In the genomic region with DNA sequence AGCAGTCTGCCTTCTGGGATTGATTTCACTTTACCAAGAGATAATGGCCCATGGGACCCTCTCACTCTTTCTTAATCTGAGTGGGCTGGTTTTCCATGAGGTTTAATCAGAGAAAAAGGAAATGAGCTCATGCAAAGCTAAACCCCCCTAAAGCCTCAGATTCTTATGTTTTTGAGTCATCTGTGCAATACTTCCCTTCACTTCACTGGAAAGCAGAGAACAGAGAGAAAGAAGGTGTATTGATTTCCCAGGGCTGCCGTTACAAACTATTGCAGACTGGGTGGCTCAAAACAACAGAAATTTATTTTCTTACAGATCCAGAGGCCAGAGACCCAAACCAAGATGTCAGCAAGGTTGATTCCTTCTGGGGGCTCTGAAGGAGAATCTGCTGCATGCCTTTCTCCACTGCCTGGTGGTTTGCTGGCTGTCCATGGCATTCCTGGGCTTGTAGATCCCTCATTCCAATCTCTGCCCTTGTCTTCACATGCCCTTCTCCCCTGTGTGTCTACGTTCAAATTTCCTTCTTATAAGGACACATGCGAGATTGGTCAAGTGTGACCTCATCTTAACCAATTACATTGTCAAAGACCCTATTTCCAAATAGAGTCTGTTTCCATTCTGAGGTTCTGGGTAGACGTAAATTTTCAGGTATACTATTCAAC, we compare ENCODE assay signal across 13 cellular contexts.
DNase-seq lines count a peak whose midpoint lies in the region; ATAC-seq and FAIRE-seq lines count a peak whose summit lies in the region.
"Had no signal": no experiment of that assay in that cellular context is flagged by ENCODE, and none has a peak within 500 bp of the region (broad histone marks: within the 10 kb centered on the region; RNA-seq: fewer than 3 reads in every experiment).

No MANE protein-coding gene starts in this region.

- ATAC-seq in left ventricle myocardium superior = no peak
- ATAC-seq: Panc1 had no signal

- H3K27me3 ChIP-seq in adipocyte (replicated peaks; ENCODE audit: control insufficient read depth, insufficient read depth, low read length) = no peaks in the 10 kb centered on the region
- H3K27me3 ChIP-seq: esophagus squamous epithelium had no signal

- peaks cover 7% of the 10 kb centered on the region for H3K4me1 Mint-ChIP-seq in activated T-cell treated with anti-CD3 and anti-CD28 coated beads, Interleukin-2, amount 50 U/mL, for 24 hours (ENCODE audit: low read depth)

- H3K27ac Mint-ChIP-seq in activated T-cell treated with anti-CD3 and anti-CD28 coated beads, Interleukin-2, amount 50 U/mL, for 24 hours = peak overlapping the region; percentile 11

- H3K36me3 ChIP-seq in adipocyte (ENCODE audit: control insufficient read depth, insufficient read depth, low read length, severe bottlenecking) = no peaks in the 10 kb centered on the region
- H3K36me3 ChIP-seq: esophagus squamous epithelium had no signal

- intact Hi-C loops in left ventricle myocardium superior (cut with micrococcal nuclease) = no loop called here

- no peaks in the 10 kb centered on the region for H3K9me3 ChIP-seq in adipocyte (ENCODE audit: control insufficient read depth, low read length)
- H3K9me3 ChIP-seq: esophagus squamous epithelium had no signal

- H3K9ac ChIP-seq in adipocyte (ENCODE audit: low read length) = peak overlapping the region; percentile 68

- peak overlapping the region; percentile 20 for H3K4me3 ChIP-seq in adipocyte (ENCODE audit: low read length)
- H3K4me3 ChIP-seq: esophagus squamous epithelium had no signal

- H3K9me3 Mint-ChIP-seq in activated T-cell treated with anti-CD3 and anti-CD28 coated beads, Interleukin-2, amount 50 U/mL, for 24 hours = no peaks in the 10 kb centered on the region

- no peaks in the 10 kb centered on the region for H3K36me3 Mint-ChIP-seq in activated T-cell treated with anti-CD3 and anti-CD28 coated beads, Interleukin-2, amount 50 U/mL, for 24 hours (ENCODE audit: low read depth)

- H3K4me3 Mint-ChIP-seq in activated T-cell treated with anti-CD3 and anti-CD28 coated beads, Interleukin-2, amount 50 U/mL, for 24 hours = no peak overlapping the region

- no peak for FAIRE-seq in urothelium cell line (lab: Jason Lieb, UNC)

- no peak for DNase-seq in activated T-cell treated with anti-CD3 and anti-CD28 coated beads, Interleukin-2, amount 50 U/mL, for 24 hours
- no peak for DNase-seq in activated T-cell treated with anti-CD3 and anti-CD28 coated beads, Interleukin-2, amount 50 U/mL, for 1 hour
- DNase-seq in adipocyte (ENCODE audit: low read depth) (peak; percentile 73), glomerular visceral epithelial cell (ENCODE audit: extremely low spot score) (peak; percentile 72), urothelium cell line (ENCODE audit: low spot score) (peak; percentile 37), left ventricle myocardium superior (no peak), NCI-H1694 treated with DMSO at 0.1 percent for 48 hours (lab: John Stamatoyannopoulos, UW) (no peak)
- no peak for DNase-seq in stimulated activated CD4-positive, alpha-beta T cell treated with anti-CD3 and anti-CD28 coated beads, Interleukin-2, amount 100 ng/mL, for 24 hours
- DNase-seq: esophagus squamous epithelium, left cardiac atrium, nucleus accumbens, T1000 had no signal

- peaks cover 6% of the 10 kb centered on the region for H3K27me3 Mint-ChIP-seq in activated T-cell treated with anti-CD3 and anti-CD28 coated beads, Interleukin-2, amount 50 U/mL, for 24 hours

- peaks cover 19% of the 10 kb centered on the region for H3K4me1 ChIP-seq in adipocyte (ENCODE audit: control insufficient read depth, insufficient read depth, low read length)
- H3K4me1 ChIP-seq: esophagus squamous epithelium had no signal

Comparison
In these comparisons a context has a peak if more than half of its experiments do, and no peak if none do; other contexts are left out.
1. DNase-seq: peak in adipocyte (single experiment), glomerular visceral epithelial cell (single experiment) and urothelium cell line (single experiment); none in activated T-cell treated with anti-CD3 and anti-CD28 coated beads, Interleukin-2, amount 50 U/mL, for 24 hours (single experiment), activated T-cell treated with anti-CD3 and anti-CD28 coated beads, Interleukin-2, amount 50 U/mL, for 1 hour (single experiment), left ventricle myocardium superior (single experiment), stimulated activated CD4-positive, alpha-beta T cell treated with anti-CD3 and anti-CD28 coated beads, Interleukin-2, amount 100 ng/mL, for 24 hours (0 of 2) and NCI-H1694 treated with DMSO at 0.1 percent for 48 hours (single experiment).